9 cellular contexts compared by ENCODE assay signal in genomic region chr14:20632831-20633771, GRCh38. TPM values are rescaled to one million over a fixed set of nuclear protein-coding genes. Genes with fewer than 3 reads are reported as not detected.
DNase-seq lines count a peak whose midpoint lies in the region; ATAC-seq, FAIRE-seq and TF ChIP-seq lines count a peak whose summit lies in the region.
"Had no signal": no experiment of that assay in that cellular context is flagged by ENCODE, and none has a peak within 500 bp of the region (broad histone marks: within the 10 kb centered on the region; RNA-seq: fewer than 3 reads in every experiment).

No MANE protein-coding gene starts in this region.

- H3K36me3 ChIP-seq in GM06990 (ENCODE audit: control insufficient read depth, insufficient read depth, low read length), result no peaks in the 10 kb centered on the region

- FAIRE-seq in TTC549 (lab: Jason Lieb, UNC), result peak; percentile 20
- FAIRE-seq: endometrium had no signal

- no peaks in the 10 kb centered on the region for H3K27me3 ChIP-seq in GM06990 (replicated peaks; ENCODE audit: control insufficient read depth, insufficient read depth, low read length)

- no peak for TF ChIP-seq CTCF in GM06990 (IDR thresholded peaks at IDR 0.05; ENCODE audit: insufficient read depth, low read length, poor library complexity, severe bottlenecking)

- peak overlapping the region; percentile 61 for H3K4me3 ChIP-seq in GM06990 (replicated peaks; ENCODE audit: low read depth, low read length)

- ATAC-seq in HG02588 (IDR thresholded peaks at IDR 0.05; ENCODE audit: unreplicated experiment), result peak; percentile 53

- DNase-seq in GM06990 (ENCODE audit: extremely low read depth, insufficient read length) (peak; percentile 71), NCI-H1105 (lab: John Stamatoyannopoulos, UW) (peak; percentile 16), cerebellum (ENCODE audit: low spot score) (peak; percentile 54), left kidney (ENCODE audit: low read depth, low spot score) (peak; percentile 79)
- peak; percentile 63 for DNase-seq in stimulated activated CD4-positive, alpha-beta T cell treated with anti-CD3 and anti-CD28 coated beads, Interleukin-4, amount 100 ng/mL, for 1 hour
- no peak for DNase-seq in NK-92 treated with Interleukin-12 subunit alpha and Interleukin-12 subunit beta, amount 100 ng/mL, for 24 hours (lab: John Stamatoyannopoulos, UW)

RNA-seq across cellular contexts. Expression of gene OR6S1, which starts 8.4 kb away (rescaled TPM):
- total RNA-seq in cerebellum, result not detected

RNA-seq across cellular contexts. Expression of gene RNASE12, which starts 41.9 kb away (rescaled TPM):
- total RNA-seq in cerebellum, result not detected

RNA-seq across cellular contexts. Expression of gene RNASE11, which starts 45.3 kb away (rescaled TPM):
- total RNA-seq in cerebellum, result not detected

RNA-seq across cellular contexts. Expression of gene RNASE4, which starts 51.3 kb away (rescaled TPM):
- 2.6 TPM for total RNA-seq in cerebellum

RNA-seq across cellular contexts. Expression of gene ANG, which starts 55.5 kb away (rescaled TPM):
- total RNA-seq in cerebellum, result 1.5 TPM
